Comparison of ENCODE assay signal across 8 cellular contexts in the genomic region with DNA sequence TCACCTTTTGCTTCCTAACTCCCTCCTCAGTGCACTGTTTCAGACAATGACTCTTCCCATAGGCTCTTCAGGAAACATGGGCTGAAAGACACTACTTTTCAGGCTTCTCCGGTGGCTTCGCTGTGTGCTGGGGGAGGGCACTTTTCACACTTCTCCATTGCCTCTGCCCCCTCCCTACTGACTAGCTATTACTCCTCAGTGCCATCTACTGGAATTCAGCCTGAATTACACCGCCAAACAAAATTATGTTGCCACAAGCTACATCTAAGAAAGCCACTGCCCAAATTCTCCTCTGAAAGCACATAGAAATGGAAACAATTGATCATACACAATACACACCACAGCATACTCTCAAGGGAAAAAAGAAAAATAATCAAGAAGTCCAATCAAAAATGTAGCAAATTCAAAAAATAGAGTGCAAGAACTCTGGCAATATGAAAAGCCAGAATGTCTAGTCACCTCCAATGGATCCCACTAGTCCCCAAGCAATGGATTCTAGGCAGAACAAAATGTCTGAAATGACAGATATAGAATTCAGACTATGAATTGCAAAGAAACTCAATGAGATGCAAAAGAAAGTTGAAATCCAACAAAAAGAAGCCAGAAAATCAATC.
DNase-seq lines count a peak whose midpoint lies in the region; ATAC-seq and TF ChIP-seq lines count a peak whose summit lies in the region.

No MANE protein-coding gene starts in this region.

- no peaks in the 10 kb centered on the region for H3F3A ChIP-seq in PC-9 (ENCODE audit: insufficient read depth, low read depth)

- CTCF ChIA-PET in PC-9 (lab: Charles Lee), result no interaction called here

- H3K4me1 ChIP-seq in DND-41 (ENCODE audit: insufficient read depth, low read length) (no peaks in the 10 kb centered on the region), PC-9 (replicated peaks; ENCODE audit: insufficient read depth) (no peaks in the 10 kb centered on the region), iPS DF 6.9 (ENCODE audit: control insufficient read depth, insufficient read depth, low read length) (no peaks in the 10 kb centered on the region), thyroid gland (no peaks in the 10 kb centered on the region)

- H3K27ac ChIP-seq in DND-41 (ENCODE audit: low read length) (no peak overlapping the region), PC-9 (no peak overlapping the region), iPS DF 6.9 (ENCODE audit: low read length) (no peak overlapping the region), thyroid gland (no peak overlapping the region)

- H3K4me3 ChIP-seq in DND-41 (ENCODE audit: low read depth in 1 of 2, low read length in 2 of 2) (no peak overlapping the region), H7 (ENCODE audit: insufficient read depth, low read depth, low read length) (no peak overlapping the region), PC-9 (no peak overlapping the region), iPS DF 6.9 (ENCODE audit: low read length) (no peak overlapping the region), thyroid gland (replicated peaks in 1 of 3) (no peak overlapping the region)

- H3K27me3 ChIP-seq in DND-41 (ENCODE audit: insufficient read depth, low read length, poor library complexity), result no peaks in the 10 kb centered on the region
- H3K27me3 ChIP-seq in H7 (ENCODE audit: control insufficient read depth, insufficient read depth, low read length), result no peaks in the 10 kb centered on the region
- no peaks in the 10 kb centered on the region for H3K27me3 ChIP-seq in PC-9 (ENCODE audit: insufficient read depth, low read depth)
- H3K27me3 ChIP-seq in iPS DF 6.9 (ENCODE audit: control insufficient read depth, insufficient read depth, low read length), result no peaks in the 10 kb centered on the region
- H3K27me3 ChIP-seq in thyroid gland, result no peaks in the 10 kb centered on the region

- TF ChIP-seq POLR2A in thyroid gland (IDR thresholded peaks at IDR 0.05), result no peak

- H3K4me2 ChIP-seq in DND-41 (ENCODE audit: insufficient read depth, low read length) (no peak overlapping the region), PC-9 (no peak overlapping the region)

- POLR2A ChIA-PET in PC-9 (lab: Charles Lee; ENCODE audit: unreplicated experiment), result no interaction called here

- intact Hi-C loops in PC-9 (cut with micrococcal nuclease; ENCODE audit: unreplicated experiment), result no loop called here
- intact Hi-C loops in Right ventricle myocardium inferior (cut with DNase I), result no loop called here
- intact Hi-C loops in thyroid gland (cut with DNase I), result no loop called here

- H3K9me2 ChIP-seq in PC-9 (ENCODE audit: insufficient read depth), result 0 out of 2 replicates have a peak, but pooled peaks cover 3% of the 10 kb centered on the region

- no peaks in the 10 kb centered on the region for H4K20me1 ChIP-seq in DND-41 (ENCODE audit: insufficient read depth, low read length)
- no peaks in the 10 kb centered on the region for H4K20me1 ChIP-seq in PC-9 (ENCODE audit: insufficient read depth)

- TF ChIP-seq CTCF in DND-41 (IDR thresholded peaks at IDR 0.05; ENCODE audit: borderline replicate concordance, extremely low read depth, low read length, poor library complexity, severe bottlenecking) (peak; percentile 64), PC-9 (conservative IDR thresholded peaks at IDR 0.05) (peak; percentile 83), thyroid gland (IDR thresholded peaks at IDR 0.05) (no peak)

- H3K79me2 ChIP-seq in DND-41 (ENCODE audit: insufficient read depth, low read length) (no peaks in the 10 kb centered on the region), PC-9 (ENCODE audit: low read depth) (no peaks in the 10 kb centered on the region)

- no peak overlapping the region for H3K9ac ChIP-seq in DND-41 (ENCODE audit: low read depth, low read length)

- H3K9me3 ChIP-seq in DND-41 (ENCODE audit: insufficient read depth, low read length, severe bottlenecking) (peaks cover 3% of the 10 kb centered on the region), PC-9 (ENCODE audit: insufficient read depth, low read depth) (no peaks in the 10 kb centered on the region), iPS DF 6.9 (ENCODE audit: control insufficient read depth, insufficient read depth, low read length) (no peaks in the 10 kb centered on the region), thyroid gland (no peaks in the 10 kb centered on the region)

- H3K36me3 ChIP-seq in DND-41 (ENCODE audit: insufficient read depth, low read length) (no peaks in the 10 kb centered on the region), H7 (replicated peaks; ENCODE audit: control insufficient read depth, insufficient read depth, low read length) (no peaks in the 10 kb centered on the region), PC-9 (ENCODE audit: low read depth) (no peaks in the 10 kb centered on the region), iPS DF 6.9 (ENCODE audit: control insufficient read depth, insufficient read depth, low read length) (no peaks in the 10 kb centered on the region), thyroid gland (no peaks in the 10 kb centered on the region)

- DNase-seq in DND-41, result peak; percentile 14
- peak; percentile 14 for DNase-seq in H7
- peak in 1 of 2 experiments; percentile 33 for DNase-seq in PC-9
- DNase-seq in iPS DF 6.9 (ENCODE audit: low read depth, low spot score), result peak; percentile 25
- DNase-seq in Right ventricle myocardium inferior (ENCODE audit: missing footprints), result no peak
- no peak for DNase-seq in thyroid gland
- DNase-seq in NCI-H1436 (lab: John Stamatoyannopoulos, UW), result no peak

- no TSS peak for BruUV-seq in PC-9 (replicated peaks; lab: Mats Ljungman, UMichigan)

- ATAC-seq in DND-41 (ENCODE audit: insufficient read depth, low read depth) (no peak; the same call in 2 of the 3 replicates), HG02938 (IDR thresholded peaks at IDR 0.05; ENCODE audit: unreplicated experiment) (no peak), Right ventricle myocardium inferior (no peak)

- H2AFZ ChIP-seq in DND-41 (ENCODE audit: low read depth, low read length) (no peak overlapping the region), PC-9 (no peak overlapping the region)

- WGBS in iPS DF 6.9 (ENCODE audit: insufficient coverage, insufficient read length), result no CpG with 5 or more reads among the region's 3 CpGs
- 49 to 56% methylated on average over 3 of the region's 3 CpGs for WGBS in thyroid gland, 2 donors

Comparison
In these comparisons a context has a peak if more than half of its experiments do, and no peak if none do; other contexts are left out.
1. DNase-seq: peak in DND-41 (single experiment), H7 (single experiment) and iPS DF 6.9 (single experiment); none in Right ventricle myocardium inferior (single experiment), thyroid gland (0 of 2) and NCI-H1436 (single experiment).
2. CTCF ChIP-seq: peak in DND-41 (single experiment) and PC-9 (single experiment); none in thyroid gland (0 of 6).